ENCODE assay signal across 22 cellular contexts in genomic region chr18:79683626-79684282, GRCh38. TPM values are rescaled to one million over a fixed set of nuclear protein-coding genes. Genes with fewer than 3 reads are reported as not detected.
DNase-seq lines count a peak whose midpoint lies in the region; ATAC-seq lines count a peak whose summit lies in the region.
"Had no signal": no experiment of that assay in that cellular context is flagged by ENCODE, and none has a peak within 500 bp of the region (broad histone marks: within the 10 kb centered on the region; RNA-seq: fewer than 3 reads in every experiment).

No MANE protein-coding gene starts in this region.

- no peaks in the 10 kb centered on the region for H3K9me3 ChIP-seq in CD4-positive, CD25-positive, alpha-beta regulatory T cell (ENCODE audit: control insufficient read depth in 2 of 2, low read length in 2 of 2)
- H3K9me3 ChIP-seq in naive thymus-derived CD4-positive, alpha-beta T cell (ENCODE audit: control insufficient read depth in 2 of 3, low read length in 3 of 3): no peaks in the 10 kb centered on the region
- H3K9me3 ChIP-seq: breast epithelium, esophagus squamous epithelium, thyroid gland had no signal

- peaks cover 59% of the 10 kb centered on the region for H3K4me1 Mint-ChIP-seq in T-helper 2 cell treated with Interferon-gamma antibody and Interleukin-4, amounts not matched to agents 5 μg/mL and 100 μg/mL, for 36 hours (ENCODE audit: low read depth)
- peaks cover 23 to 72% (median 53%) of the 10 kb centered on the region in 4 donors for H3K4me1 Mint-ChIP-seq in CD4-positive, CD25-positive, alpha-beta regulatory T cell
- H3K4me1 Mint-ChIP-seq in activated CD8-positive, alpha-beta T cell treated with anti-CD3 and anti-CD28 coated beads, Interleukin-2, amount 10 ng/mL, durations not matched to agents 7 days and 5 days (ENCODE audit: low read depth): peaks cover 69% of the 10 kb centered on the region
- H3K4me1 Mint-ChIP-seq in naive thymus-derived CD4-positive, alpha-beta T cell: peaks cover 51 to 72% (median 64%) of the 10 kb centered on the region in 7 donors

- H3K4me3 ChIP-seq in CD4-positive, CD25-positive, alpha-beta regulatory T cell (ENCODE audit: low read depth, low read length): no peak overlapping the region
- H3K4me3 ChIP-seq in naive thymus-derived CD4-positive, alpha-beta T cell (ENCODE audit: low read length): no peak overlapping the region
- H3K4me3 ChIP-seq: breast epithelium, esophagus squamous epithelium, skin epidermis, thyroid gland had no signal

- no peak overlapping the region for H3K27ac ChIP-seq in CD4-positive, CD25-positive, alpha-beta regulatory T cell (ENCODE audit: insufficient read depth, low read length, poor library complexity, severe bottlenecking)
- H3K27ac ChIP-seq in naive thymus-derived CD4-positive, alpha-beta T cell (ENCODE audit: low read depth, low read length): no peak overlapping the region
- H3K27ac ChIP-seq: breast epithelium, C4-2B, esophagus squamous epithelium, thyroid gland had no signal

- CTCF ChIA-PET in activated CD8-positive, alpha-beta T cell treated with anti-CD3 and anti-CD28 coated beads, Interleukin-2, amount 10 ng/mL, durations not matched to agents 7 days and 5 days (lab: Charles Lee): interaction anchor here (0.7 kb wide), 1 partner anchor 268 kb away, joined by 3 read pairs; the partner anchor contains the start of gene SLC66A2
- CTCF ChIA-PET in naive thymus-derived CD4-positive, alpha-beta T cell (lab: Charles Lee): no interaction called here

- peaks cover 25% of the 10 kb centered on the region for H3K36me3 Mint-ChIP-seq in T-helper 2 cell treated with Interferon-gamma antibody and Interleukin-4, amounts not matched to agents 5 μg/mL and 100 μg/mL, for 36 hours (ENCODE audit: low read depth)
- H3K36me3 Mint-ChIP-seq in CD4-positive, CD25-positive, alpha-beta regulatory T cell: peaks cover 8% of the 10 kb centered on the region
- H3K36me3 Mint-ChIP-seq in activated CD8-positive, alpha-beta T cell treated with anti-CD3 and anti-CD28 coated beads, Interleukin-2, amount 10 ng/mL, durations not matched to agents 7 days and 5 days (ENCODE audit: low read depth): peaks cover 50% of the 10 kb centered on the region
- peaks cover 0 to 18% (median 6%) of the 10 kb centered on the region in 5 donors for H3K36me3 Mint-ChIP-seq in naive thymus-derived CD4-positive, alpha-beta T cell

- no peaks in the 10 kb centered on the region for H3K9me3 Mint-ChIP-seq in T-helper 2 cell treated with Interferon-gamma antibody and Interleukin-4, amounts not matched to agents 5 μg/mL and 100 μg/mL, for 36 hours
- H3K9me3 Mint-ChIP-seq in CD4-positive, CD25-positive, alpha-beta regulatory T cell: peaks cover 0 to 2% (median 0%) of the 10 kb centered on the region in 7 donors
- H3K9me3 Mint-ChIP-seq in activated CD8-positive, alpha-beta T cell treated with anti-CD3 and anti-CD28 coated beads, Interleukin-2, amount 10 ng/mL, durations not matched to agents 7 days and 5 days (ENCODE audit: insufficient read depth): no peaks in the 10 kb centered on the region
- H3K9me3 Mint-ChIP-seq in naive thymus-derived CD4-positive, alpha-beta T cell: peaks cover 0 to 5% (median 0%) of the 10 kb centered on the region in 11 donors

- H3K4me1 ChIP-seq in CD4-positive, CD25-positive, alpha-beta regulatory T cell (ENCODE audit: control insufficient read depth, insufficient read depth, low read length, poor library complexity, severe bottlenecking): peaks cover 46% of the 10 kb centered on the region
- H3K4me1 ChIP-seq in naive thymus-derived CD4-positive, alpha-beta T cell (ENCODE audit: control insufficient read depth in 2 of 2, insufficient read depth in 2 of 2, low read length in 2 of 2): peaks cover 40 to 56% of the 10 kb centered on the region in 2 donors

- H3K27me3 Mint-ChIP-seq in T-helper 2 cell treated with Interferon-gamma antibody and Interleukin-4, amounts not matched to agents 5 μg/mL and 100 μg/mL, for 36 hours (ENCODE audit: low read depth): no peaks in the 10 kb centered on the region
- H3K27me3 Mint-ChIP-seq in CD4-positive, CD25-positive, alpha-beta regulatory T cell: peaks cover 9% of the 10 kb centered on the region
- H3K27me3 Mint-ChIP-seq in activated CD8-positive, alpha-beta T cell treated with anti-CD3 and anti-CD28 coated beads, Interleukin-2, amount 10 ng/mL, durations not matched to agents 7 days and 5 days (ENCODE audit: low read depth): no peaks in the 10 kb centered on the region
- peaks cover 0 to 3% (median 0%) of the 10 kb centered on the region in 5 donors for H3K27me3 Mint-ChIP-seq in naive thymus-derived CD4-positive, alpha-beta T cell

- H3K4me3 Mint-ChIP-seq in T-helper 2 cell treated with Interferon-gamma antibody and Interleukin-4, amounts not matched to agents 5 μg/mL and 100 μg/mL, for 36 hours: peak overlapping the region; percentile 90
- peak overlapping the region in 3 of 4 donors; percentile 15 to 30 (median 22) for H3K4me3 Mint-ChIP-seq in CD4-positive, CD25-positive, alpha-beta regulatory T cell
- H3K4me3 Mint-ChIP-seq in activated CD8-positive, alpha-beta T cell treated with anti-CD3 and anti-CD28 coated beads, Interleukin-2, amount 10 ng/mL, durations not matched to agents 7 days and 5 days: peak overlapping the region; percentile 15
- peak overlapping the region; percentile 35 to 89 (median 54) for H3K4me3 Mint-ChIP-seq in naive thymus-derived CD4-positive, alpha-beta T cell

- ATAC-seq in CD4-positive, CD25-positive, alpha-beta regulatory T cell (ENCODE audit: low read depth in 2 of 2): no peak
- ATAC-seq in activated CD8-positive, alpha-beta T cell treated with anti-CD3 and anti-CD28 coated beads, Interleukin-2, amount 10 ng/mL, durations not matched to agents 7 days and 5 days: no peak
- no peak for ATAC-seq in naive thymus-derived CD4-positive, alpha-beta T cell
- ATAC-seq in HG03280 (IDR thresholded peaks at IDR 0.05; ENCODE audit: unreplicated experiment): no peak

- DNase-seq in T-helper 2 cell treated with Interferon-gamma antibody and Interleukin-4, amounts not matched to agents 5 μg/mL and 100 μg/mL, for 36 hours (ENCODE audit: low spot score): no peak
- DNase-seq in T-helper 2 cell: no peak
- DNase-seq in CD4-positive, CD25-positive, alpha-beta regulatory T cell: no peak
- no peak for DNase-seq in activated CD8-positive, alpha-beta T cell treated with anti-CD3 and anti-CD28 coated beads, Interleukin-2, amount 10 ng/mL, durations not matched to agents 7 days and 5 days
- DNase-seq in naive thymus-derived CD4-positive, alpha-beta T cell: no peak
- DNase-seq in inferior parietal cortex (ENCODE audit: extremely low spot score): no peak
- no peak for DNase-seq in glomerular visceral epithelial cell (ENCODE audit: extremely low spot score)
- DNase-seq: 8988T; activated CD8-positive, alpha-beta memory T cell treated with anti-CD3 and anti-CD28 coated beads for 24 hours; DMS79; esophagus squamous epithelium; H7; Kasumi-1; NCI-H1417; NCI-H2171 treated with DMSO at 0.1 percent for 48 hours; NCI-H82; stimulated activated CD4-positive, alpha-beta T cell treated with anti-CD3 and anti-CD28 coated beads, Interleukin-4, amount 100 ng/mL, for 4 hours; thyroid gland had no signal

- H3K27ac Mint-ChIP-seq in T-helper 2 cell treated with Interferon-gamma antibody and Interleukin-4, amounts not matched to agents 5 μg/mL and 100 μg/mL, for 36 hours: no peak overlapping the region
- H3K27ac Mint-ChIP-seq in CD4-positive, CD25-positive, alpha-beta regulatory T cell: peak overlapping the region; percentile 69 to 94 (median 71)
- no peak overlapping the region for H3K27ac Mint-ChIP-seq in activated CD8-positive, alpha-beta T cell treated with anti-CD3 and anti-CD28 coated beads, Interleukin-2, amount 10 ng/mL, durations not matched to agents 7 days and 5 days
- peak overlapping the region; percentile 28 to 94 (median 73) for H3K27ac Mint-ChIP-seq in naive thymus-derived CD4-positive, alpha-beta T cell

- no peaks in the 10 kb centered on the region for H3K27me3 ChIP-seq in CD4-positive, CD25-positive, alpha-beta regulatory T cell (ENCODE audit: control insufficient read depth, insufficient read depth, low read length)
- no peaks in the 10 kb centered on the region for H3K27me3 ChIP-seq in naive thymus-derived CD4-positive, alpha-beta T cell (ENCODE audit: control insufficient read depth in 2 of 2, insufficient read depth in 2 of 2, low read length in 2 of 2)
- H3K27me3 ChIP-seq: breast epithelium, esophagus squamous epithelium, thyroid gland had no signal

- no peaks in the 10 kb centered on the region for H3K36me3 ChIP-seq in CD4-positive, CD25-positive, alpha-beta regulatory T cell (ENCODE audit: control insufficient read depth, insufficient read depth, low read length)
- H3K36me3 ChIP-seq in naive thymus-derived CD4-positive, alpha-beta T cell (ENCODE audit: control insufficient read depth in 2 of 3, insufficient read depth in 3 of 3, low read length in 3 of 3): peaks cover 0 to 5% (median 0%) of the 10 kb centered on the region in 3 experiments
- H3K36me3 ChIP-seq: breast epithelium, thyroid gland had no signal

- POLR2A ChIA-PET in activated CD8-positive, alpha-beta T cell treated with anti-CD3 and anti-CD28 coated beads, Interleukin-2, amount 10 ng/mL, durations not matched to agents 7 days and 5 days (lab: Charles Lee): interaction anchor here (0.7 kb wide), 1 partner anchor 296 kb away, joined by 4 read pairs; no protein-coding TSS in a partner anchor
- POLR2A ChIA-PET in naive thymus-derived CD4-positive, alpha-beta T cell (lab: Charles Lee): interaction anchor here (0.7 kb wide), 1 partner anchor 282 kb away, joined by 3 read pairs; no protein-coding TSS in a partner anchor

- intact Hi-C loops in naive thymus-derived CD4-positive, alpha-beta T cell (cut with micrococcal nuclease): no loop called here

RNA-seq across cellular contexts. Expression of gene CTDP1, which starts 4.2 kb away (rescaled TPM):
- total RNA-seq in CD4-positive, CD25-positive, alpha-beta regulatory T cell: 59.7 TPM
- 10 to 100 TPM; 12.9 to 16.9 (median 15.7) TPM for polyA plus RNA-seq in CD4-positive, CD25-positive, alpha-beta regulatory T cell
- 10 to 100 TPM; 35.5 to 36.8 TPM for total RNA-seq in activated CD8-positive, alpha-beta T cell treated with anti-CD3 and anti-CD28 coated beads, Interleukin-2, amount 10 ng/mL, durations not matched to agents 7 days and 5 days
- total RNA-seq in naive thymus-derived CD4-positive, alpha-beta T cell: 10 to 100 TPM; 38.8 to 75.3 (median 41.2) TPM
- 10 to 100 TPM; 11.6 to 30.6 TPM for polyA plus RNA-seq in naive thymus-derived CD4-positive, alpha-beta T cell

Comparison
In these comparisons a context has a peak if more than half of its experiments do, and no peak if none do; other contexts are left out.
1. H3K27ac Mint-ChIP-seq: peak in CD4-positive, CD25-positive, alpha-beta regulatory T cell (3 of 3) and naive thymus-derived CD4-positive, alpha-beta T cell (9 of 9); none in T-helper 2 cell treated with Interferon-gamma antibody and Interleukin-4, amounts not matched to agents 5 μg/mL and 100 μg/mL, for 36 hours (single experiment) and activated CD8-positive, alpha-beta T cell treated with anti-CD3 and anti-CD28 coated beads, Interleukin-2, amount 10 ng/mL, durations not matched to agents 7 days and 5 days (single experiment).
2. H3K4me3 Mint-ChIP-seq: peak in every context shown above with its lines; median percentile 90 in T-helper 2 cell treated with Interferon-gamma antibody and Interleukin-4, amounts not matched to agents 5 μg/mL and 100 μg/mL, for 36 hours; 54 in naive thymus-derived CD4-positive, alpha-beta T cell; 22 in CD4-positive, CD25-positive, alpha-beta regulatory T cell; 15 in activated CD8-positive, alpha-beta T cell treated with anti-CD3 and anti-CD28 coated beads, Interleukin-2, amount 10 ng/mL, durations not matched to agents 7 days and 5 days.